Comparison of ENCODE assay signal across 8 cellular contexts in the genomic region with DNA sequence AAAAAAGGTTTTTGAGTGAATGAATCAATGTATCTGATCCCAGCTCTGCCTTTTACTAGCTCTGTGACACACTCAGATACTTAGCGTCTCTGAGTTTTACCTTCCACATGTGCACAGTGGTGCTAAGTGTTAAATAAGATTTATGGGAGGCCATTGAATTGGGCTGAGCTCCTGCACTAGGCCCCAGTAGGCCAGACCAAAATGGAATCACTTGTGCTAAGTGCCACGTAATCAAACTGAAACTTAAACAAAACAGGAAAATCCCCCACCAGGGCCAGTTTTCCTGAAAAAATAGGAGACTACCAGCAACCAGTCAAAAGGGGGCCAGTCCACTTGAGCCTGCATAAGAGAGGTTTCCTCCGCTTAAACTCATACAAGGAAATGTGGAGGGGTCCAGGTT. TPM values are rescaled to one million over a fixed set of nuclear protein-coding genes. Genes with fewer than 3 reads are reported as not detected.
DNase-seq lines count a peak whose midpoint lies in the region; ATAC-seq and TF ChIP-seq lines count a peak whose summit lies in the region.

No MANE protein-coding gene starts in this region.

- H3K9me3 ChIP-seq in AG04450 (ENCODE audit: control insufficient read depth, insufficient read depth, low read length) = no peaks in the 10 kb centered on the region; the same call in 1 of the 2 replicates

- intact Hi-C loops in dendritic cell treated with granulocyte-macrophage colony-stimulating factor and Interleukin-4, amounts not matched to agents 40 ng/mL and 50 ng/mL, for 4 days (cut with micrococcal nuclease) = loop anchor here (1.0 kb wide), 1 partner anchor 7 kb away; no protein-coding TSS in a partner anchor

- POLR2A ChIA-PET in AG04450 (lab: Yijun Ruan, JAX) = no interaction called here

- H3K4me1 Mint-ChIP-seq in dendritic cell treated with granulocyte-macrophage colony-stimulating factor and Interleukin-4, amounts not matched to agents 40 ng/mL and 50 ng/mL, for 4 days (ENCODE audit: low read depth) = peaks cover 22% of the 10 kb centered on the region
- peaks cover 21 to 24% of the 10 kb centered on the region in 2 donors for H3K4me1 Mint-ChIP-seq in natural killer cell treated with Interleukin-12 subunit alpha and Interleukin-12 subunit beta and Interleukin-15 and Interleukin-18, amount 100 ng/mL, for 72 hours (ENCODE audit: low read depth in 2 of 2)

- peaks cover 15% of the 10 kb centered on the region for H3K27me3 Mint-ChIP-seq in dendritic cell treated with granulocyte-macrophage colony-stimulating factor and Interleukin-4, amounts not matched to agents 40 ng/mL and 50 ng/mL, for 4 days
- H3K27me3 Mint-ChIP-seq in natural killer cell treated with Interleukin-12 subunit alpha and Interleukin-12 subunit beta and Interleukin-15 and Interleukin-18, amount 100 ng/mL, for 72 hours = peaks cover 18 to 24% of the 10 kb centered on the region in 2 donors

- H3K27ac ChIP-seq in AG04450 (ENCODE audit: low read depth, low read length) = peak overlapping the region; percentile 72

- H3K36me3 Mint-ChIP-seq in dendritic cell treated with granulocyte-macrophage colony-stimulating factor and Interleukin-4, amounts not matched to agents 40 ng/mL and 50 ng/mL, for 4 days (ENCODE audit: low read depth) = no peaks in the 10 kb centered on the region
- no peaks in the 10 kb centered on the region for H3K36me3 Mint-ChIP-seq in natural killer cell treated with Interleukin-12 subunit alpha and Interleukin-12 subunit beta and Interleukin-15 and Interleukin-18, amount 100 ng/mL, for 72 hours

- no peaks in the 10 kb centered on the region for H3K27me3 ChIP-seq in AG04450 (ENCODE audit: control insufficient read depth, insufficient read depth, low read length)

- H3K4me3 ChIP-seq in AG04450 (ENCODE audit: low read depth, low read length) = peak overlapping the region; percentile 36
- H3K4me3 ChIP-seq in Jurkat, Clone E6-1 (ENCODE audit: low read length) = peak overlapping the region; percentile 72

- H3K27ac Mint-ChIP-seq in dendritic cell treated with granulocyte-macrophage colony-stimulating factor and Interleukin-4, amounts not matched to agents 40 ng/mL and 50 ng/mL, for 4 days = peak overlapping the region; percentile 90
- peak overlapping the region; percentile 42 to 76 for H3K27ac Mint-ChIP-seq in natural killer cell treated with Interleukin-12 subunit alpha and Interleukin-12 subunit beta and Interleukin-15 and Interleukin-18, amount 100 ng/mL, for 72 hours

- ATAC-seq in natural killer cell treated with Interleukin-12 subunit alpha and Interleukin-12 subunit beta and Interleukin-15 and Interleukin-18, amount 100 ng/mL, for 72 hours = no peak
- ATAC-seq in HG03521 (IDR thresholded peaks at IDR 0.05; ENCODE audit: unreplicated experiment) = no peak
- ATAC-seq in GM19328 (IDR thresholded peaks at IDR 0.05; ENCODE audit: unreplicated experiment) = no peak
- ATAC-seq in GM21619 (IDR thresholded peaks at IDR 0.05; ENCODE audit: unreplicated experiment) = no peak

- DNase-seq in AG04450 (ENCODE audit: low read depth, low spot score) (no peak), 8988T (no peak)
- no peak for DNase-seq in Jurkat, Clone E6-1 (ENCODE audit: low read depth, low spot score)
- no peak for DNase-seq in natural killer cell treated with Interleukin-12 subunit alpha and Interleukin-12 subunit beta and Interleukin-15 and Interleukin-18, amount 100 ng/mL, for 72 hours (ENCODE audit: low spot score)

- no peaks in the 10 kb centered on the region for H3K9me3 Mint-ChIP-seq in dendritic cell treated with granulocyte-macrophage colony-stimulating factor and Interleukin-4, amounts not matched to agents 40 ng/mL and 50 ng/mL, for 4 days
- H3K9me3 Mint-ChIP-seq in natural killer cell treated with Interleukin-12 subunit alpha and Interleukin-12 subunit beta and Interleukin-15 and Interleukin-18, amount 100 ng/mL, for 72 hours = no peaks in the 10 kb centered on the region

- CTCF ChIA-PET in AG04450 (lab: Charles Lee) = no interaction called here

- H3K4me3 Mint-ChIP-seq in dendritic cell treated with granulocyte-macrophage colony-stimulating factor and Interleukin-4, amounts not matched to agents 40 ng/mL and 50 ng/mL, for 4 days = peak overlapping the region; percentile 67
- H3K4me3 Mint-ChIP-seq in natural killer cell treated with Interleukin-12 subunit alpha and Interleukin-12 subunit beta and Interleukin-15 and Interleukin-18, amount 100 ng/mL, for 72 hours = peak overlapping the region; percentile 85

- TF ChIP-seq CTCF in AG04450 (IDR thresholded peaks at IDR 0.05; ENCODE audit: low read depth, low read length) = no peak

RNA-seq across cellular contexts. Expression of gene GJA3, which starts 40.9 kb away (rescaled TPM):
- 2.4 and 2.7 TPM in 2 replicates for polyA plus RNA-seq in AG04450 (2011; rRNA removed)
- polyA minus RNA-seq in AG04450 (2011; rRNA and poly(A)+ RNA removed) = 2.1 and 3.1 TPM in 2 replicates
- polyA plus RNA-seq in Jurkat, Clone E6-1 (2012; ENCODE audit: insufficient read depth, insufficient read length) = 4.6 TPM
- under 1 TPM; 0.05 to 0.33 TPM for total RNA-seq in natural killer cell treated with Interleukin-12 subunit alpha and Interleukin-12 subunit beta and Interleukin-15 and Interleukin-18, amount 100 ng/mL, for 72 hours
